20 cellular contexts compared by ENCODE assay signal in genomic region chr17:61280338-61280737, GRCh38.
A peak's percentile ranks its signal among the peaks of the same experiment; 100 is the strongest.
DNase-seq lines count a peak whose midpoint lies in the region; ATAC-seq and TF ChIP-seq lines count a peak whose summit lies in the region.
"Had no signal": no experiment of that assay in that cellular context is flagged by ENCODE, and none has a peak within 500 bp of the region (broad histone marks: within the 10 kb centered on the region; RNA-seq: fewer than 3 reads in every experiment).

No MANE protein-coding gene starts in this region.

- H2AFZ ChIP-seq in Loucy (ENCODE audit: low read length), result no peak overlapping the region
- no peak overlapping the region for H2AFZ ChIP-seq in PC-9
- H2AFZ ChIP-seq in GM23338, result no peak overlapping the region

- peak overlapping the region; percentile 45 for H3K4me2 ChIP-seq in Loucy (ENCODE audit: low read depth, low read length, poor library complexity, severe bottlenecking)
- H3K4me2 ChIP-seq in PC-9, result no peak overlapping the region
- H3K4me2 ChIP-seq in GM23338, result no peak overlapping the region

- H3K4me3 ChIP-seq in Loucy (ENCODE audit: low read length, poor library complexity, severe bottlenecking) (no peak overlapping the region), PC-9 (no peak overlapping the region), GM23338 (no peak overlapping the region)
- H3K4me3 ChIP-seq: body of pancreas, SJSA1, uterus had no signal

- H3K27ac Mint-ChIP-seq in activated naive CD4-positive, alpha-beta T cell treated with anti-CD3 and anti-CD28 coated beads, Interleukin-2, amount 50 U/mL, for 72 hours, result no peak overlapping the region
- no peak overlapping the region for H3K27ac Mint-ChIP-seq in GM23338
- H3K27ac Mint-ChIP-seq: activated naive CD8-positive, alpha-beta T cell treated with anti-CD3 and anti-CD28 coated beads, Interleukin-2, amount 10 ng/mL, durations not matched to agents 7 days and 5 days; memory B cell had no signal

- BruUV-seq in PC-9 (replicated peaks; lab: Mats Ljungman, UMichigan), result no TSS peak

- CTCF ChIA-PET in PC-9 (lab: Charles Lee), result no interaction called here

- H3F3A ChIP-seq in Loucy (ENCODE audit: low read depth) (0 out of 2 replicates have a peak, but pooled peaks cover 2% of the 10 kb centered on the region), PC-9 (ENCODE audit: insufficient read depth, low read depth) (no peaks in the 10 kb centered on the region), GM23338 (replicated peaks; ENCODE audit: low read depth) (no peaks in the 10 kb centered on the region)

- peaks cover 1% of the 10 kb centered on the region for H3K27me3 Mint-ChIP-seq in GM23338 (ENCODE audit: insufficient read depth, low read depth, poor library complexity)
- H3K27me3 Mint-ChIP-seq: activated naive CD8-positive, alpha-beta T cell treated with anti-CD3 and anti-CD28 coated beads, Interleukin-2, amount 10 ng/mL, durations not matched to agents 7 days and 5 days; memory B cell had no signal

- peaks cover 15% of the 10 kb centered on the region for H3K4me1 Mint-ChIP-seq in GM23338

- H3K9ac ChIP-seq in Loucy (ENCODE audit: low read depth, low read length, poor library complexity, severe bottlenecking), result no peak overlapping the region

- H4K20me1 ChIP-seq in Loucy (ENCODE audit: insufficient read depth, low read length, poor library complexity, severe bottlenecking) (no peaks in the 10 kb centered on the region), PC-9 (ENCODE audit: insufficient read depth) (no peaks in the 10 kb centered on the region), GM23338 (replicated peaks; ENCODE audit: insufficient read depth) (no peaks in the 10 kb centered on the region)

- H3K36me3 ChIP-seq in Loucy (ENCODE audit: insufficient read depth, low read length), result no peaks in the 10 kb centered on the region
- no peaks in the 10 kb centered on the region for H3K36me3 ChIP-seq in PC-9 (ENCODE audit: low read depth)
- no peaks in the 10 kb centered on the region for H3K36me3 ChIP-seq in GM23338 (ENCODE audit: insufficient read depth)
- H3K36me3 ChIP-seq: SJSA1, uterus had no signal

- H3K4me1 ChIP-seq in Loucy (ENCODE audit: insufficient read depth, low read length, poor library complexity, severe bottlenecking) (peaks cover 33% of the 10 kb centered on the region), PC-9 (replicated peaks; ENCODE audit: insufficient read depth) (no peaks in the 10 kb centered on the region), GM23338 (ENCODE audit: insufficient read depth) (peaks cover 8% of the 10 kb centered on the region)
- H3K4me1 ChIP-seq: body of pancreas, uterus had no signal

- peaks cover 0 to 4% of the 10 kb centered on the region in 2 donors for H3K9me3 Mint-ChIP-seq in activated naive CD4-positive, alpha-beta T cell treated with anti-CD3 and anti-CD28 coated beads, Interleukin-2, amount 50 U/mL, for 72 hours
- H3K9me3 Mint-ChIP-seq in GM23338, result peaks cover 9% of the 10 kb centered on the region; the same call in 2 of the 3 replicates
- H3K9me3 Mint-ChIP-seq: memory B cell had no signal

- no peak overlapping the region for H3K4me3 Mint-ChIP-seq in GM23338
- H3K4me3 Mint-ChIP-seq: activated naive CD8-positive, alpha-beta T cell treated with anti-CD3 and anti-CD28 coated beads, Interleukin-2, amount 10 ng/mL, durations not matched to agents 7 days and 5 days; memory B cell had no signal

- H3K9me3 ChIP-seq in Loucy (ENCODE audit: insufficient read depth, low read depth, low read length) (no peaks in the 10 kb centered on the region), PC-9 (ENCODE audit: insufficient read depth, low read depth) (no peaks in the 10 kb centered on the region)
- H3K9me3 ChIP-seq: body of pancreas, SJSA1, uterus had no signal

- no peak for DNase-seq in activated naive CD4-positive, alpha-beta T cell treated with anti-CD3 and anti-CD28 coated beads, Interleukin-2, amount 50 U/mL, for 72 hours (ENCODE audit: low spot score in 2 of 2)
- no peak for DNase-seq in activated naive CD4-positive, alpha-beta T cell treated with anti-CD3 and anti-CD28 coated beads, Interleukin-2, amount 50 U/mL, for 16 hours
- DNase-seq in PC-9 (no peak), NAMALWA (ENCODE audit: low spot score) (no peak), GM23338 (ENCODE audit: low spot score) (no peak)
- DNase-seq: activated naive CD8-positive, alpha-beta T cell treated with anti-CD3 and anti-CD28 coated beads, Interleukin-2, amount 10 ng/mL, durations not matched to agents 7 days and 5 days; activated T-cell treated with anti-CD3 and anti-CD28 coated beads, Interleukin-2, amount 50 U/mL, for 1 hour; body of pancreas; KBM-7; NCI-H1930; nucleus accumbens; stimulated activated CD4-positive, alpha-beta T cell treated with anti-CD3 and anti-CD28 coated beads, Interleukin-12 subunit alpha, Interleukin-12 subunit beta, amount 100 ng/mL, for 4 hours; stimulated activated CD8-positive, alpha-beta memory T cell treated with anti-CD3 and anti-CD28 coated beads, Interleukin-4, amount 100 ng/mL, for 48 hours; uterus had no signal

- intact Hi-C loops in PC-9 (cut with micrococcal nuclease; ENCODE audit: unreplicated experiment), result no loop called here

- ATAC-seq in activated naive CD4-positive, alpha-beta T cell treated with anti-CD3 and anti-CD28 coated beads, Interleukin-2, amount 50 U/mL, for 72 hours, result peak; percentile 72 to 95
- ATAC-seq in GM21529 (IDR thresholded peaks at IDR 0.05; ENCODE audit: unreplicated experiment) (peak; percentile 48), HG03469 (IDR thresholded peaks at IDR 0.05; ENCODE audit: unreplicated experiment) (no peak), GM23338 (no peak)
- ATAC-seq: body of pancreas, Panc1 had no signal

- H3K27ac ChIP-seq in PC-9, result no peak overlapping the region
- H3K27ac ChIP-seq in GM23338 (ENCODE audit: low read depth), result no peak overlapping the region
- H3K27ac ChIP-seq: body of pancreas, SJSA1 had no signal

- H3K9me2 ChIP-seq in Loucy (replicated peaks; ENCODE audit: low read depth, low read length) (no peaks in the 10 kb centered on the region), PC-9 (ENCODE audit: insufficient read depth) (0 out of 2 replicates have a peak, but pooled peaks cover 5% of the 10 kb centered on the region), GM23338 (ENCODE audit: insufficient read depth) (peaks cover 8% of the 10 kb centered on the region)

- H3K79me2 ChIP-seq in Loucy (ENCODE audit: insufficient read depth, low read length), result no peaks in the 10 kb centered on the region
- no peaks in the 10 kb centered on the region for H3K79me2 ChIP-seq in PC-9 (ENCODE audit: low read depth)
- H3K79me2 ChIP-seq in GM23338 (replicated peaks; ENCODE audit: insufficient read depth), result no peaks in the 10 kb centered on the region

- POLR2A ChIA-PET in PC-9 (lab: Charles Lee; ENCODE audit: unreplicated experiment), result no interaction called here

- peaks cover 10 to 14% of the 10 kb centered on the region in 2 donors for H3K36me3 Mint-ChIP-seq in activated naive CD4-positive, alpha-beta T cell treated with anti-CD3 and anti-CD28 coated beads, Interleukin-2, amount 50 U/mL, for 72 hours
- H3K36me3 Mint-ChIP-seq in GM23338 (ENCODE audit: low read depth), result peaks cover 6% of the 10 kb centered on the region; the same call in 2 of the 3 replicates

- TF ChIP-seq CTCF in Loucy (conservative IDR thresholded peaks at IDR 0.05; ENCODE audit: low read length) (no peak), PC-9 (conservative IDR thresholded peaks at IDR 0.05) (no peak), GM23338 (conservative IDR thresholded peaks at IDR 0.05; ENCODE audit: low read depth in 2 of 2) (no peak)

- H3K27me3 ChIP-seq in Loucy (ENCODE audit: insufficient read depth, low read length, poor library complexity, severe bottlenecking) (no peaks in the 10 kb centered on the region), PC-9 (ENCODE audit: insufficient read depth, low read depth) (no peaks in the 10 kb centered on the region), GM23338 (ENCODE audit: insufficient read depth) (no peaks in the 10 kb centered on the region)
- H3K27me3 ChIP-seq: body of pancreas, SJSA1, uterus had no signal

TF ChIP-seq in GM23338, 12 proteins besides CTCF, POLR2A, EP300 and RAD21 (continues in another document):
- TF ChIP-seq JUNB (IDR thresholded peaks at IDR 0.05; ENCODE audit: unreplicated experiment) (no peak), ZNF114 (CRISPR knock-in tag; IDR thresholded peaks at IDR 0.05) (no peak), CREB1 (CRISPR knock-in tag; IDR thresholded peaks at IDR 0.05; ENCODE audit: low read depth) (no peak), EZH2 (IDR thresholded peaks at IDR 0.05; ENCODE audit: low read depth, unreplicated experiment) (no peak), STAT1 (IDR thresholded peaks at IDR 0.05; ENCODE audit: unreplicated experiment) (no peak), NANOG (IDR thresholded peaks at IDR 0.05; ENCODE audit: borderline replicate concordance) (no peak), POLR2AphosphoS5 (IDR thresholded peaks at IDR 0.05; ENCODE audit: low read depth) (no peak)

Comparison
In these comparisons a context has a peak if more than half of its experiments do, and no peak if none do; other contexts are left out.
1. ATAC-seq: peak in activated naive CD4-positive, alpha-beta T cell treated with anti-CD3 and anti-CD28 coated beads, Interleukin-2, amount 50 U/mL, for 72 hours (2 of 2) and GM21529 (single experiment); none in HG03469 (single experiment) and GM23338 (single experiment).